Comparison of ENCODE assay signal across 14 cellular contexts in the genomic region with DNA sequence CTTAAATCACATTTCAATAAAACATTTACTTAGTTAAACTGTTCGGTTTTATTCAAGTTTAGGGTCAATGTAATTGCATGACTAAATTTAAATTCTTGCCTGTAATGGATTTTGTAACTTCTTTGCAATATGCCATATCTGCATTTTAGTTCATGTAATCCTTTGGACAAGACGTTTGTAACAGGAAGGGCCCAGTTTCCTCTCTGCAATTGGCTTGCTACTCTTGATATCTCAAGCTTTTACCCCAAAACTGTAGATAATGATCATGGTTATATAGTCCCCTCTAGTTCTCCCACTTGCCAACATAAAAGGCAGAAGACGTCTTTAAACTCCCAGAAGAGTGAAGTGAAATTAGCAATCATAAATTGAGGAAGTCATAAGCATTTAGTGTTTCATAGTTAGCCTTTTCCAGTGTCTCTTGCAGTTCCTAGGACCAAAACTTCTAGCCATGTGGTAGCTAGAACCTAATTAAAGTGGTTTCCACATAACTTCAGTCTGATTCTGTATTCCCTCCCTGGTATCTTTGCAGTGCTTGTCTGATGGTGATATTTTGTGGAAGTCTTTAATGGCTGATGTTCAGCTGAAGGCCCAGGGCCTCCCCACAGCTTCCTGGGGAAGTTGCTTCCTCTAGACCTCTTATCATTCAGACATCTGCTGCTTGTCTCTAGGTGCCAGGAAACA.
A peak's percentile ranks its signal among the peaks of the same experiment; 100 is the strongest.
DNase-seq lines count a peak whose midpoint lies in the region; ATAC-seq lines count a peak whose summit lies in the region.
"Had no signal": no experiment of that assay in that cellular context is flagged by ENCODE, and none has a peak within 500 bp of the region (broad histone marks: within the 10 kb centered on the region; RNA-seq: fewer than 3 reads in every experiment).

No MANE protein-coding gene starts in this region.

- H3K27me3 Mint-ChIP-seq in activated naive CD4-positive, alpha-beta T cell treated with anti-CD3 and anti-CD28 coated beads, Interleukin-2, amount 10 ng/mL, durations not matched to agents 7 days and 5 days = peaks cover under 1% of the 10 kb centered on the region
- no peaks in the 10 kb centered on the region for H3K27me3 Mint-ChIP-seq in activated naive CD8-positive, alpha-beta T cell treated with anti-CD3 and anti-CD28 coated beads, Interleukin-2, amount 10 ng/mL, durations not matched to agents 7 days and 5 days
- H3K27me3 Mint-ChIP-seq in stimulated activated naive B cell treated with anti-CD40 and anti-IgM and Interleukin-4, amounts not matched to agents 10 μg/mL and 1 μg/mL and 100 μg/mL, for 72 hours = no peaks in the 10 kb centered on the region

- DNase-seq in activated naive CD4-positive, alpha-beta T cell treated with anti-CD3 and anti-CD28 coated beads, Interleukin-2, amount 10 ng/mL, durations not matched to agents 7 days and 5 days = peak; percentile 51
- no peak for DNase-seq in activated naive CD4-positive, alpha-beta T cell treated with Interleukin-2 at 50 U/mL for 16 hours
- DNase-seq in SKM-1 (lab: John Stamatoyannopoulos, UW; ENCODE audit: unreplicated experiment) (peak; percentile 76), COLO668 (lab: John Stamatoyannopoulos, UW; ENCODE audit: unreplicated experiment) (no peak), Right ventricle myocardium superior (no peak)
- DNase-seq in activated naive CD8-positive, alpha-beta T cell treated with anti-CD3 and anti-CD28 coated beads, Interleukin-2, amount 10 ng/mL, durations not matched to agents 7 days and 5 days = no peak
- DNase-seq in stimulated activated naive B cell treated with anti-CD40 and anti-IgM and Interleukin-4, amounts not matched to agents 10 μg/mL and 1 μg/mL and 100 μg/mL, for 72 hours = no peak
- DNase-seq: activated gamma-delta T cell treated with Interleukin-2 at 50 U/mL for 16 hours; NCI-H146; NK-92 treated with Interleukin-12 subunit alpha and Interleukin-12 subunit beta, amount 100 ng/mL, for 24 hours; T1000; trophoblast cell had no signal

- no peak overlapping the region for H3K4me3 Mint-ChIP-seq in activated naive CD4-positive, alpha-beta T cell treated with anti-CD3 and anti-CD28 coated beads, Interleukin-2, amount 10 ng/mL, durations not matched to agents 7 days and 5 days
- H3K4me3 Mint-ChIP-seq in activated naive CD8-positive, alpha-beta T cell treated with anti-CD3 and anti-CD28 coated beads, Interleukin-2, amount 10 ng/mL, durations not matched to agents 7 days and 5 days = peak overlapping the region; percentile 59
- no peak overlapping the region for H3K4me3 Mint-ChIP-seq in stimulated activated naive B cell treated with anti-CD40 and anti-IgM and Interleukin-4, amounts not matched to agents 10 μg/mL and 1 μg/mL and 100 μg/mL, for 72 hours

- peak overlapping the region; percentile 79 for H3K27ac Mint-ChIP-seq in activated naive CD4-positive, alpha-beta T cell treated with anti-CD3 and anti-CD28 coated beads, Interleukin-2, amount 10 ng/mL, durations not matched to agents 7 days and 5 days
- H3K27ac Mint-ChIP-seq in activated naive CD8-positive, alpha-beta T cell treated with anti-CD3 and anti-CD28 coated beads, Interleukin-2, amount 10 ng/mL, durations not matched to agents 7 days and 5 days = peak overlapping the region; percentile 78
- H3K27ac Mint-ChIP-seq in stimulated activated naive B cell treated with anti-CD40 and anti-IgM and Interleukin-4, amounts not matched to agents 10 μg/mL and 1 μg/mL and 100 μg/mL, for 72 hours = no peak overlapping the region

- H3K9me3 Mint-ChIP-seq in activated naive CD4-positive, alpha-beta T cell treated with anti-CD3 and anti-CD28 coated beads, Interleukin-2, amount 10 ng/mL, durations not matched to agents 7 days and 5 days = peaks cover 3% of the 10 kb centered on the region
- peaks cover 6% of the 10 kb centered on the region for H3K9me3 Mint-ChIP-seq in activated naive CD8-positive, alpha-beta T cell treated with anti-CD3 and anti-CD28 coated beads, Interleukin-2, amount 10 ng/mL, durations not matched to agents 7 days and 5 days
- H3K9me3 Mint-ChIP-seq in stimulated activated naive B cell treated with anti-CD40 and anti-IgM and Interleukin-4, amounts not matched to agents 10 μg/mL and 1 μg/mL and 100 μg/mL, for 72 hours = no peaks in the 10 kb centered on the region

- CTCF ChIA-PET in activated naive CD4-positive, alpha-beta T cell treated with anti-CD3 and anti-CD28 coated beads, Interleukin-2, amount 10 ng/mL, durations not matched to agents 7 days and 5 days (lab: Charles Lee) = interaction anchor here (1.0 to 1.1 kb wide), 4 partner anchors 14 to 427 kb away, joined by 3 read pairs; no protein-coding TSS in a partner anchor

- intact Hi-C loops in Right ventricle myocardium superior (cut with DNase I) = no loop called here

- peaks cover 39% of the 10 kb centered on the region for H3K4me1 Mint-ChIP-seq in activated naive CD4-positive, alpha-beta T cell treated with anti-CD3 and anti-CD28 coated beads, Interleukin-2, amount 10 ng/mL, durations not matched to agents 7 days and 5 days
- H3K4me1 Mint-ChIP-seq in activated naive CD8-positive, alpha-beta T cell treated with anti-CD3 and anti-CD28 coated beads, Interleukin-2, amount 10 ng/mL, durations not matched to agents 7 days and 5 days = peaks cover 36% of the 10 kb centered on the region
- peaks cover 10 to 25% of the 10 kb centered on the region in 2 donors for H3K4me1 Mint-ChIP-seq in stimulated activated naive B cell treated with anti-CD40 and anti-IgM and Interleukin-4, amounts not matched to agents 10 μg/mL and 1 μg/mL and 100 μg/mL, for 72 hours

- POLR2A ChIA-PET in activated naive CD8-positive, alpha-beta T cell treated with anti-CD3 and anti-CD28 coated beads, Interleukin-2, amount 10 ng/mL, durations not matched to agents 7 days and 5 days (lab: Charles Lee) = no interaction called here

- peak; percentile 80 for ATAC-seq in activated naive CD8-positive, alpha-beta T cell treated with anti-CD3 and anti-CD28 coated beads, Interleukin-2, amount 10 ng/mL, durations not matched to agents 7 days and 5 days (ENCODE audit: low read depth)
- ATAC-seq in stimulated activated naive B cell treated with anti-CD40 and anti-IgM and Interleukin-4, amounts not matched to agents 10 μg/mL and 1 μg/mL and 100 μg/mL, for 72 hours (replicated peaks) = peak; percentile 65 to 79
- ATAC-seq in GM21528 (IDR thresholded peaks at IDR 0.05; ENCODE audit: low FRiP score, unreplicated experiment) = no peak
- ATAC-seq in Right ventricle myocardium superior (ENCODE audit: poor library complexity) = no peak
- ATAC-seq: sciatic nerve had no signal

- H3K36me3 Mint-ChIP-seq in activated naive CD4-positive, alpha-beta T cell treated with anti-CD3 and anti-CD28 coated beads, Interleukin-2, amount 10 ng/mL, durations not matched to agents 7 days and 5 days = peaks cover 3% of the 10 kb centered on the region
- H3K36me3 Mint-ChIP-seq in activated naive CD8-positive, alpha-beta T cell treated with anti-CD3 and anti-CD28 coated beads, Interleukin-2, amount 10 ng/mL, durations not matched to agents 7 days and 5 days = peaks cover 14% of the 10 kb centered on the region
- no peaks in the 10 kb centered on the region for H3K36me3 Mint-ChIP-seq in stimulated activated naive B cell treated with anti-CD40 and anti-IgM and Interleukin-4, amounts not matched to agents 10 μg/mL and 1 μg/mL and 100 μg/mL, for 72 hours

Comparison
In these comparisons a context has a peak if more than half of its experiments do, and no peak if none do; other contexts are left out.
1. DNase-seq: peak in activated naive CD4-positive, alpha-beta T cell treated with anti-CD3 and anti-CD28 coated beads, Interleukin-2, amount 10 ng/mL, durations not matched to agents 7 days and 5 days (single experiment) and SKM-1 (single experiment); none in activated naive CD4-positive, alpha-beta T cell treated with Interleukin-2 at 50 U/mL for 16 hours (single experiment), activated naive CD8-positive, alpha-beta T cell treated with anti-CD3 and anti-CD28 coated beads, Interleukin-2, amount 10 ng/mL, durations not matched to agents 7 days and 5 days (single experiment), stimulated activated naive B cell treated with anti-CD40 and anti-IgM and Interleukin-4, amounts not matched to agents 10 μg/mL and 1 μg/mL and 100 μg/mL, for 72 hours (single experiment), COLO668 (single experiment) and Right ventricle myocardium superior (single experiment).
2. ATAC-seq: peak in activated naive CD8-positive, alpha-beta T cell treated with anti-CD3 and anti-CD28 coated beads, Interleukin-2, amount 10 ng/mL, durations not matched to agents 7 days and 5 days (single experiment) and stimulated activated naive B cell treated with anti-CD40 and anti-IgM and Interleukin-4, amounts not matched to agents 10 μg/mL and 1 μg/mL and 100 μg/mL, for 72 hours (2 of 2); none in GM21528 (single experiment) and Right ventricle myocardium superior (single experiment).